Comparison of ENCODE assay signal across 17 cellular contexts in the genomic region with DNA sequence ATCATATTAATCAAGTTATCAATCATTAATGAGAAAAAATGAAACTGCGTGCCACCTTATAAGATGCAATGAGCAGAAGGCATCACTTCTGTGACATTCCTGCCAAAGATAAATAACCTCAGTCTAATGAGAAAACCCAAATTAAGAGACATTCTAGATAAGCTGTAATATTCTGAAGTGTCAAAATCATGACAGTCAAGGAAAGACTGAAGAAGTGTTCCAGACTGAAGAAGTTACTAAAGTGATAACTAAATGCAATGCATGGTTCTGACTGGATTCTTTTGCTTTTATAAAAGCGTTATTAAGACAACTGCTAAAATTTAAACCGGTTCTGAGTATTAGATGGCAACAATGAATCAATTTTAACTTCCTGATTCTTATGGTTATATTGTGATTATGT. TPM values are rescaled to one million over a fixed set of nuclear protein-coding genes. Genes with fewer than 3 reads are reported as not detected.
A peak's percentile ranks its signal among the peaks of the same experiment; 100 is the strongest.
DNase-seq lines count a peak whose midpoint lies in the region; ATAC-seq and TF ChIP-seq lines count a peak whose summit lies in the region.
"Had no signal": no experiment of that assay in that cellular context is flagged by ENCODE, and none has a peak within 500 bp of the region (broad histone marks: within the 10 kb centered on the region; RNA-seq: fewer than 3 reads in every experiment).

No MANE protein-coding gene starts in this region.

- no TSS peak for BruUV-seq in MCF 10A (replicated peaks; lab: Mats Ljungman, UMichigan)
- no TSS peak for BruUV-seq in mammary epithelial cell (replicated peaks; lab: Mats Ljungman, UMichigan)

- POLR2A ChIA-PET in MCF 10A (lab: Yijun Ruan, JAX): interaction anchor here (1.5 kb wide), 1 partner anchor 11 kb away, joined by 4 read pairs; no protein-coding TSS in a partner anchor

- H3K9me3 Mint-ChIP-seq in MCF 10A (ENCODE audit: unreplicated experiment) (no peaks in the 10 kb centered on the region), osteocyte (ENCODE audit: unreplicated experiment) (peaks cover 10% of the 10 kb centered on the region), nephron progenitor cell (peaks cover 20% of the 10 kb centered on the region)
- H3K9me3 Mint-ChIP-seq: CD4-positive, CD25-positive, alpha-beta regulatory T cell; CD8-positive, alpha-beta T cell had no signal

- WGBS in mammary epithelial cell (ENCODE audit: low coverage, missing lambda C conversion rate): 93% methylated on average over 3 of the region's 3 CpGs

- no peak overlapping the region for H3K4me3 ChIP-seq in mammary epithelial cell (replicated peaks in 1 of 3; ENCODE audit: insufficient read depth in 1 of 3, low read depth in 2 of 3, low read length in 3 of 3)
- H3K4me3 ChIP-seq: BLaER1, GM23338, HAP-1 had no signal

- DNase-seq in MCF 10A (ENCODE audit: unreplicated experiment): no peak
- DNase-seq in mammary epithelial cell: no peak
- no peak for DNase-seq in T-helper 17 cell
- no peak for DNase-seq in osteocyte (ENCODE audit: extremely low spot score, unreplicated experiment)
- no peak for DNase-seq in nephron progenitor cell
- DNase-seq: Caco-2; CD4-positive, CD25-positive, alpha-beta regulatory T cell; CD8-positive, alpha-beta T cell; DMS153; DND-41 had no signal

- no peak overlapping the region for H3K4me2 ChIP-seq in mammary epithelial cell (ENCODE audit: insufficient read depth, low read depth, low read length)
- H3K4me2 ChIP-seq: BLaER1, GM23338 had no signal

- H2AFZ ChIP-seq in mammary epithelial cell (ENCODE audit: low read depth, low read length): no peak overlapping the region
- H2AFZ ChIP-seq: GM23338 had no signal

- peaks cover 2% of the 10 kb centered on the region for H3K79me2 ChIP-seq in mammary epithelial cell (ENCODE audit: insufficient read depth, low read length)

- H4K20me1 ChIP-seq in mammary epithelial cell (ENCODE audit: insufficient read depth, low read length): no peaks in the 10 kb centered on the region
- H4K20me1 ChIP-seq: BLaER1 had no signal

- dilution Hi-C loops in mammary epithelial cell (cut with HindIII; ENCODE audit: low sequenced_read_pairs): no loop called here

- H3K27ac ChIP-seq in mammary epithelial cell (ENCODE audit: insufficient read depth, low read depth, low read length): no peak overlapping the region
- H3K27ac ChIP-seq: 22Rv1, BLaER1, C4-2B had no signal

- H3K27me3 Mint-ChIP-seq in MCF 10A (ENCODE audit: insufficient read depth, unreplicated experiment): no peaks in the 10 kb centered on the region
- H3K27me3 Mint-ChIP-seq in T-helper 17 cell: no peaks in the 10 kb centered on the region
- H3K27me3 Mint-ChIP-seq in osteocyte (ENCODE audit: unreplicated experiment): no peaks in the 10 kb centered on the region
- no peaks in the 10 kb centered on the region for H3K27me3 Mint-ChIP-seq in nephron progenitor cell (ENCODE audit: low read depth, poor library complexity)
- H3K27me3 Mint-ChIP-seq: B cell; CD4-positive, CD25-positive, alpha-beta regulatory T cell had no signal

- CTCF ChIA-PET in MCF 10A (lab: Yijun Ruan, JAX) (interaction anchor here (1.6 kb wide), 1 partner anchor 420 kb away, joined by 5 read pairs; no protein-coding TSS in a partner anchor), mammary epithelial cell (lab: Charles Lee; ENCODE audit: low non-redundant PET) (no interaction called here)

- no peaks in the 10 kb centered on the region for H3K4me1 Mint-ChIP-seq in MCF 10A (ENCODE audit: insufficient read depth, unreplicated experiment)
- no peaks in the 10 kb centered on the region for H3K4me1 Mint-ChIP-seq in T-helper 17 cell
- peaks cover 19% of the 10 kb centered on the region for H3K4me1 Mint-ChIP-seq in osteocyte (ENCODE audit: unreplicated experiment)
- H3K4me1 Mint-ChIP-seq in nephron progenitor cell: no peaks in the 10 kb centered on the region
- H3K4me1 Mint-ChIP-seq: CD4-positive, CD25-positive, alpha-beta regulatory T cell; GM23338 had no signal

- H3K4me1 ChIP-seq in mammary epithelial cell (ENCODE audit: insufficient read depth, low read length): peaks cover 17% of the 10 kb centered on the region
- H3K4me1 ChIP-seq: BLaER1 had no signal

- peaks cover 1% of the 10 kb centered on the region for H3K36me3 ChIP-seq in mammary epithelial cell (ENCODE audit: insufficient read depth, low read length)

- in situ Hi-C loops in mammary epithelial cell (cut with MboI; ENCODE audit: low sequenced_read_pairs in 2 of 2): loop anchor here in 1 of 2 donors (25.0 kb wide), 1 partner anchor 420 kb away; no protein-coding TSS in a partner anchor

- intact Hi-C loops in MCF 10A (cut with micrococcal nuclease) (no loop called here), mammary epithelial cell (cut with micrococcal nuclease) (loop anchor here (10.0 kb wide), 1 partner anchor 232 kb away; the partner anchor contains the start of gene MED13)

- no peaks in the 10 kb centered on the region for H3K27me3 ChIP-seq in mammary epithelial cell (ENCODE audit: insufficient read depth, low read length)
- H3K27me3 ChIP-seq: BLaER1 had no signal

- H3K9me3 ChIP-seq in mammary epithelial cell (replicated peaks; ENCODE audit: insufficient read depth, low read length) (no peaks in the 10 kb centered on the region), T-helper 17 cell (ENCODE audit: control insufficient read depth, low read length, poor library complexity, severe bottlenecking) (no peaks in the 10 kb centered on the region)
- H3K9me3 ChIP-seq: Caco-2, HAP-1 had no signal

- TF ChIP-seq CTCF in MCF 10A (IDR thresholded peaks at IDR 0.05; ENCODE audit: unreplicated experiment) (no peak), mammary epithelial cell (conservative IDR thresholded peaks at IDR 0.05 in 1 of 2, IDR thresholded peaks at IDR 0.05 in 1 of 2; ENCODE audit: extremely low read depth in 1 of 2, insufficient read depth in 1 of 2, low read depth in 1 of 2, low read length in 2 of 2) (no peak), osteocyte (IDR thresholded peaks at IDR 0.05) (no peak), nephron progenitor cell (IDR thresholded peaks at IDR 0.05) (no peak)

- H3K4me3 Mint-ChIP-seq in MCF 10A (ENCODE audit: unreplicated experiment) (no peak overlapping the region), T-helper 17 cell (no peak overlapping the region), osteocyte (ENCODE audit: unreplicated experiment) (no peak overlapping the region), nephron progenitor cell (no peak overlapping the region)
- H3K4me3 Mint-ChIP-seq: B cell; CD4-positive, CD25-positive, alpha-beta regulatory T cell; CD8-positive, alpha-beta T cell; GM23338 had no signal

- H3K36me3 Mint-ChIP-seq in MCF 10A (ENCODE audit: insufficient read depth, unreplicated experiment): peaks cover 7% of the 10 kb centered on the region
- no peaks in the 10 kb centered on the region for H3K36me3 Mint-ChIP-seq in T-helper 17 cell (ENCODE audit: low read depth)
- H3K36me3 Mint-ChIP-seq in osteocyte (ENCODE audit: unreplicated experiment): peaks cover 5% of the 10 kb centered on the region
- peaks cover 43% of the 10 kb centered on the region for H3K36me3 Mint-ChIP-seq in nephron progenitor cell (ENCODE audit: low read depth)
- H3K36me3 Mint-ChIP-seq: CD8-positive, alpha-beta T cell had no signal

- no peak for ATAC-seq in T-helper 17 cell
- no peak for ATAC-seq in HG02642 (IDR thresholded peaks at IDR 0.05; ENCODE audit: poor library complexity, unreplicated experiment)
- ATAC-seq: CD8-positive, alpha-beta T cell; GM23338 had no signal

- H3K27ac Mint-ChIP-seq in MCF 10A (ENCODE audit: low read depth, unreplicated experiment) (peak overlapping the region; percentile 21), T-helper 17 cell (peak overlapping the region; percentile 21), osteocyte (ENCODE audit: unreplicated experiment) (peak overlapping the region; percentile 52), nephron progenitor cell (no peak overlapping the region)
- H3K27ac Mint-ChIP-seq: B cell; CD4-positive, CD25-positive, alpha-beta regulatory T cell; CD8-positive, alpha-beta T cell; GM23338 had no signal

- H3K9ac ChIP-seq in mammary epithelial cell (ENCODE audit: insufficient read depth, low read length): no peak overlapping the region
- H3K9ac ChIP-seq: BLaER1 had no signal

RNA-seq across cellular contexts. Expression of gene BRIP1, which starts 30.9 kb away (rescaled TPM):
- total RNA-seq in MCF 10A (2022) (3.4 and 4.7 TPM in 2 replicates), mammary epithelial cell (10 to 100 TPM; 10.2 to 13.2 TPM), T-helper 17 cell (1 to 10 TPM; 1.5 to 2.3 TPM), osteocyte (4.6 and 6.0 TPM in 2 replicates)
- 4.9 TPM for polyA plus RNA-seq in mammary epithelial cell
- 8.3 TPM for polyA minus RNA-seq in mammary epithelial cell
